In the genomic region with DNA sequence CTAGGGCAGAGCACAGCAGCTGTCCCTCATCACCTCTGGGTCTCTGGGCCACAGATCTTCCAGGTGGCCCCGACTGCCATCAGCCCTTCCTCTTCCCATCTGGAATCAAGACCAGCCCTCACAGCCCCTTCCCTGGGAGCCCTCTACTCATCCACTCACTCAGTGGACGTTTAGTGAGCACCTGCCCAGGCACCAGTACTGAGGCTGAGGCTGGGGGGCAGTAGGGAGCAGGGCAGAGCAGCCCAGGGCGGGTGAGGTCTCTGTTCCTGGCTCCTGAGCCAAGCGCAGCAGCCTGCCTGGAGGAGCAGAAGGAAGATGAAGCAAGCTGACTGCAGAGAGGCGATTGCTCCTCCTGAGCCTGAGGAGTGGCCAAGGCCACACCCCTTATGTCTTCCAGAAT, we compare ENCODE assay signal across 11 cellular contexts. TPM values are rescaled to one million over a fixed set of nuclear protein-coding genes. Genes with fewer than 3 reads are reported as not detected.
DNase-seq lines count a peak whose midpoint lies in the region; TF ChIP-seq lines count a peak whose summit lies in the region.
"Had no signal": no experiment of that assay in that cellular context is flagged by ENCODE, and none has a peak within 500 bp of the region (broad histone marks: within the 10 kb centered on the region; RNA-seq: fewer than 3 reads in every experiment).

No MANE protein-coding gene starts in this region.

- no peaks in the 10 kb centered on the region; a peak in 1 of 7 replicates for H3K36me3 Mint-ChIP-seq in H9 (ENCODE audit: insufficient read depth in 1 of 3, low read depth in 3 of 3)
- no peaks in the 10 kb centered on the region for H3K36me3 Mint-ChIP-seq in T-helper 2 cell treated with Interferon-gamma antibody and Interleukin-4, amounts not matched to agents 5 μg/mL and 100 μg/mL, for 36 hours (ENCODE audit: low read depth)
- H3K36me3 Mint-ChIP-seq: mesothelial cell of epicardium had no signal

- H3K4me1 ChIP-seq in DOHH2 (ENCODE audit: control insufficient read depth, low read length): peaks cover 7% of the 10 kb centered on the region
- no peaks in the 10 kb centered on the region; the same call in 1 of the 2 replicates for H3K4me1 ChIP-seq in H9 (ENCODE audit: insufficient read depth, low read length)
- H3K4me1 ChIP-seq: psoas muscle had no signal

- H3K9me3 Mint-ChIP-seq in H9: no peaks in the 10 kb centered on the region
- H3K9me3 Mint-ChIP-seq in T-helper 2 cell treated with Interferon-gamma antibody and Interleukin-4, amounts not matched to agents 5 μg/mL and 100 μg/mL, for 36 hours: no peaks in the 10 kb centered on the region
- H3K9me3 Mint-ChIP-seq: mesothelial cell of epicardium had no signal

- H3K4me3 ChIP-seq in DOHH2 (ENCODE audit: low read length) (no peak overlapping the region), choroid plexus epithelial cell (ENCODE audit: low read depth, low read length) (no peak overlapping the region)
- H3K4me3 ChIP-seq: psoas muscle had no signal

- H4K91ac ChIP-seq in H9 (ENCODE audit: insufficient read length, low read depth, low read length): no peak overlapping the region

- no peaks in the 10 kb centered on the region for H3K79me1 ChIP-seq in H9 (ENCODE audit: insufficient read depth, low read depth, low read length, poor library complexity, severe bottlenecking)

- no peak overlapping the region for H3K27ac Mint-ChIP-seq in H9
- no peak overlapping the region for H3K27ac Mint-ChIP-seq in T-helper 2 cell treated with Interferon-gamma antibody and Interleukin-4, amounts not matched to agents 5 μg/mL and 100 μg/mL, for 36 hours
- H3K27ac Mint-ChIP-seq: mesothelial cell of epicardium had no signal

- H2AK5ac ChIP-seq in H9 (ENCODE audit: insufficient read length, low read length): no peak overlapping the region

- H3K9ac ChIP-seq in H9 (ENCODE audit: extremely low read depth, insufficient read length, low read length): no peak overlapping the region

- no peak overlapping the region; the same call in 1 of the 2 replicates for H3K14ac ChIP-seq in H9 (ENCODE audit: insufficient read depth, low read length)

- no peak overlapping the region for H2BK12ac ChIP-seq in H9 (ENCODE audit: insufficient read length, low read depth, low read length)

- H3K4ac ChIP-seq in H9 (ENCODE audit: low read depth, low read length): no peak overlapping the region

- H3K79me2 ChIP-seq in DOHH2 (ENCODE audit: control insufficient read depth, low read length): no peaks in the 10 kb centered on the region
- H3K79me2 ChIP-seq in H9 (ENCODE audit: insufficient read depth, low read length): no peaks in the 10 kb centered on the region

- peaks cover 5% of the 10 kb centered on the region for H3K23me2 ChIP-seq in H9 (ENCODE audit: insufficient read length, low read depth, low read length, poor library complexity, severe bottlenecking)

- no peak overlapping the region for H2AFZ ChIP-seq in H9 (ENCODE audit: low read length)

- DNase-seq in H9 (no peak), choroid plexus epithelial cell (ENCODE audit: low read depth) (no peak), NCI-H2227 (lab: John Stamatoyannopoulos, UW; ENCODE audit: unreplicated experiment) (no peak)
- DNase-seq in T-helper 2 cell treated with Interferon-gamma antibody and Interleukin-4, amounts not matched to agents 5 μg/mL and 100 μg/mL, for 36 hours (ENCODE audit: low spot score): no peak
- DNase-seq in stimulated activated CD4-positive, alpha-beta T cell treated with anti-CD3 and anti-CD28 coated beads, Interleukin-15, amount 100 ng/mL, for 24 hours: no peak
- DNase-seq: NCI-H1092 treated with DMSO at 0.1 percent for 48 hours, NCI-H524 had no signal

- H4K8ac ChIP-seq in H9 (replicated peaks; ENCODE audit: insufficient read length, low read depth, low read length): no peak overlapping the region

- H3K9me3 ChIP-seq in DOHH2 (ENCODE audit: control insufficient read depth, insufficient read depth, low read length): no peaks in the 10 kb centered on the region
- H3K9me3 ChIP-seq in H9 (ENCODE audit: control insufficient read depth, low read depth, low read length): no peaks in the 10 kb centered on the region
- H3K9me3 ChIP-seq: psoas muscle had no signal

- 0 out of 2 replicates have a peak, but pooled peaks cover 6% of the 10 kb centered on the region for H3F3A ChIP-seq in DOHH2 (ENCODE audit: control insufficient read depth, insufficient read depth)

- H4K5ac ChIP-seq in H9 (ENCODE audit: insufficient read length, low read depth, low read length): no peak overlapping the region

- H3K9me2 ChIP-seq in DOHH2 (replicated peaks; ENCODE audit: control insufficient read depth, low read length): no peaks in the 10 kb centered on the region

- no peak overlapping the region for H2BK120ac ChIP-seq in H9 (ENCODE audit: low read depth, low read length, poor library complexity, severe bottlenecking)

- no peak overlapping the region for H3K18ac ChIP-seq in H9 (ENCODE audit: insufficient read length, low read depth, low read length)

- H3K27me3 ChIP-seq in DOHH2 (ENCODE audit: control insufficient read depth, low read length) (peaks cover 52% of the 10 kb centered on the region), H9 (ENCODE audit: insufficient read depth, low read length) (no peaks in the 10 kb centered on the region; the same call in 1 of the 2 replicates)

- no peak overlapping the region for H3K23ac ChIP-seq in H9 (ENCODE audit: insufficient read length, low read depth, low read length)

- H3K27ac ChIP-seq in DOHH2 (ENCODE audit: low read depth, low read length) (no peak overlapping the region), H9 (ENCODE audit: insufficient read length, low read depth, low read length) (no peak overlapping the region)
- H3K27ac ChIP-seq: epithelial cell of prostate, psoas muscle had no signal

- H4K20me1 ChIP-seq in DOHH2 (ENCODE audit: control insufficient read depth, insufficient read depth, low read depth, low read length) (no peaks in the 10 kb centered on the region), H9 (ENCODE audit: control insufficient read depth, insufficient read depth, insufficient read length) (no peaks in the 10 kb centered on the region)

- peaks cover 36% of the 10 kb centered on the region for H3K27me3 Mint-ChIP-seq in H9 (ENCODE audit: low read depth)
- H3K27me3 Mint-ChIP-seq in T-helper 2 cell treated with Interferon-gamma antibody and Interleukin-4, amounts not matched to agents 5 μg/mL and 100 μg/mL, for 36 hours (ENCODE audit: low read depth): peaks cover 32% of the 10 kb centered on the region

- no peak overlapping the region for H3T11ph ChIP-seq in H9 (ENCODE audit: low read length)

- H3K4me2 ChIP-seq in DOHH2 (ENCODE audit: low read length) (no peak overlapping the region), H9 (ENCODE audit: insufficient read depth, insufficient read length, low read length) (no peak overlapping the region)

- H2BK5ac ChIP-seq in H9 (ENCODE audit: insufficient read length, low read length): no peak overlapping the region

- H2BK20ac ChIP-seq in H9 (ENCODE audit: low read depth, low read length, poor library complexity, severe bottlenecking): no peak overlapping the region

- H3K56ac ChIP-seq in H9 (ENCODE audit: insufficient read length, low read depth, low read length): no peak overlapping the region

- H3K4me3 Mint-ChIP-seq in H9: no peak overlapping the region
- no peak overlapping the region for H3K4me3 Mint-ChIP-seq in T-helper 2 cell treated with Interferon-gamma antibody and Interleukin-4, amounts not matched to agents 5 μg/mL and 100 μg/mL, for 36 hours
- H3K4me3 Mint-ChIP-seq: mesothelial cell of epicardium had no signal

- TF ChIP-seq CTCF in DOHH2 (IDR thresholded peaks at IDR 0.05; ENCODE audit: low read depth, low read length, poor library complexity, severe bottlenecking): peak; percentile 35
- peak; percentile 40; the same call in 2 of the 3 replicates for TF ChIP-seq CTCF in H9 (conservative IDR thresholded peaks at IDR 0.05)
- peak; percentile 21 for TF ChIP-seq CTCF in choroid plexus epithelial cell (conservative IDR thresholded peaks at IDR 0.05; ENCODE audit: low read depth, low read length)

- no peaks in the 10 kb centered on the region for H3K36me3 ChIP-seq in DOHH2 (ENCODE audit: control insufficient read depth, low read length)

- no peak overlapping the region for H2BK15ac ChIP-seq in H9 (ENCODE audit: low read depth, low read length)

- H3K4me1 Mint-ChIP-seq in H9: peaks cover 9 to 10% of the 10 kb centered on the region in 2 experiments
- no peaks in the 10 kb centered on the region for H3K4me1 Mint-ChIP-seq in T-helper 2 cell treated with Interferon-gamma antibody and Interleukin-4, amounts not matched to agents 5 μg/mL and 100 μg/mL, for 36 hours (ENCODE audit: low read depth)

- no CpG with 5 or more reads among the region's 5 CpGs for WGBS in H9 (ENCODE audit: extremely low coverage, insufficient read length, low lambda C conversion rate)

RNA-seq across cellular contexts. Expression of a gene that starts 5.5 kb away (rescaled TPM):
- 5.7 and 5.9 TPM in 2 replicates for total RNA-seq in H9 (2021)

RNA-seq across cellular contexts. Expression of a gene that starts 21.8 kb away (rescaled TPM):
- total RNA-seq in H9 (2021): 10.3 and 11.0 TPM in 2 replicates

RNA-seq across cellular contexts. Expression of a gene that starts 23.5 kb away (rescaled TPM):
- total RNA-seq in H9 (2021): 64.1 and 64.9 TPM in 2 replicates

RNA-seq across cellular contexts. Expression of a gene that starts 27.9 kb away (rescaled TPM):
- 65.7 and 68.3 TPM in 2 replicates for total RNA-seq in H9 (2021)

RNA-seq across cellular contexts. Expression of a gene that starts 43.4 kb away (rescaled TPM):
- total RNA-seq in H9 (2021): 0.85 and 0.97 TPM in 2 replicates
- total RNA-seq: psoas muscle had no signal
